ENCODE assay signal across 13 cellular contexts in the genomic region with DNA sequence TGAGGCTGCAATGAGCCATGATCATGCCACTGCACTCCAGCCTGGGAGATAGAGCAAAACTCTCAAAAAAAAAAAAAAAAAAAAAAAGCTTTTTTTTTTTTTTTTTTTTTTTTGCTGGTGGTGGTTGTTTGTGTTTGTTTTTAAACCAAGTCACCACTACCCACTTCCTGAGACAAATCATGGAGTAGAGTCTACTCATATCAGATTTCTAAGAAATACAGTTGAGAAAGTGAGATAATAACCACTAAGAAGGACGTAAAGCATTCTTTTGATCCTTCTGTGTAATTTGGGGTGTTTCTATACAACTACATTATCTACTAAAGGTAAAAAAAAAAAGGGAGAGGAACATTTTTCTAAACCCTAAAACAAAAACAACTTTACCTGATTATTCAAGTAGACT. TPM values are rescaled to one million over a fixed set of nuclear protein-coding genes. Genes with fewer than 3 reads are reported as not detected.
A peak's percentile ranks its signal among the peaks of the same experiment; 100 is the strongest.
DNase-seq lines count a peak whose midpoint lies in the region; ATAC-seq lines count a peak whose summit lies in the region.
"Had no signal": no experiment of that assay in that cellular context is flagged by ENCODE, and none has a peak within 500 bp of the region (broad histone marks: within the 10 kb centered on the region; RNA-seq: fewer than 3 reads in every experiment).

No MANE protein-coding gene starts in this region.

- H3K4me3 Mint-ChIP-seq in activated naive CD4-positive, alpha-beta T cell treated with anti-CD3 and anti-CD28 coated beads for 36 hours, result no peak overlapping the region
- H3K4me3 Mint-ChIP-seq in T-helper 17 cell, result peak overlapping the region; percentile 67
- peak overlapping the region; percentile 51 for H3K4me3 Mint-ChIP-seq in central memory CD8-positive, alpha-beta T cell
- H3K4me3 Mint-ChIP-seq in stimulated activated naive CD8-positive, alpha-beta T cell treated with anti-CD3 and anti-CD28 coated beads, Interleukin-15, amount 100 ng/mL, for 72 hours, result peak overlapping the region; percentile 29 to 32
- H3K4me3 Mint-ChIP-seq: memory B cell had no signal

- H3K9me3 ChIP-seq in T-helper 17 cell (ENCODE audit: control insufficient read depth, low read length, poor library complexity, severe bottlenecking), result no peaks in the 10 kb centered on the region

- no peak for DNase-seq in activated naive CD4-positive, alpha-beta T cell treated with anti-CD3 and anti-CD28 coated beads for 36 hours
- no peak for DNase-seq in activated naive CD4-positive, alpha-beta T cell treated with anti-CD3 and anti-CD28 coated beads, Interleukin-2, amount 50 U/mL, for 16 hours
- DNase-seq in T-helper 17 cell (no peak), kidney tubule cell (ENCODE audit: low spot score) (no peak), NCI-H774 (lab: John Stamatoyannopoulos, UW) (no peak)
- no peak for DNase-seq in central memory CD8-positive, alpha-beta T cell (ENCODE audit: low spot score in 2 of 2)
- no peak for DNase-seq in stimulated activated naive CD8-positive, alpha-beta T cell treated with anti-CD3 and anti-CD28 coated beads, Interleukin-15, amount 100 ng/mL, for 72 hours
- DNase-seq: H7; NCI-H1436; stimulated activated naive CD4-positive, alpha-beta T cell treated with Interleukin-2 at 50 U/mL for 16 hours; WERI-Rb-1 had no signal

- H3K27ac Mint-ChIP-seq in activated naive CD4-positive, alpha-beta T cell treated with anti-CD3 and anti-CD28 coated beads for 36 hours, result peak overlapping the region; percentile 24
- peak overlapping the region; percentile 96 for H3K27ac Mint-ChIP-seq in T-helper 17 cell
- H3K27ac Mint-ChIP-seq in central memory CD8-positive, alpha-beta T cell (ENCODE audit: low read depth), result peak overlapping the region; percentile 79
- peak overlapping the region; percentile 19 to 37 for H3K27ac Mint-ChIP-seq in stimulated activated naive CD8-positive, alpha-beta T cell treated with anti-CD3 and anti-CD28 coated beads, Interleukin-15, amount 100 ng/mL, for 72 hours
- H3K27ac Mint-ChIP-seq: memory B cell had no signal

- CTCF ChIA-PET in activated naive CD4-positive, alpha-beta T cell treated with anti-CD3 and anti-CD28 coated beads for 36 hours (lab: Charles Lee), result interaction anchor here (1.0 kb wide), 1 partner anchor 33 kb away, joined by 3 read pairs; no protein-coding TSS in a partner anchor

- H3K36me3 Mint-ChIP-seq in activated naive CD4-positive, alpha-beta T cell treated with anti-CD3 and anti-CD28 coated beads for 36 hours (ENCODE audit: low read depth), result no peaks in the 10 kb centered on the region
- no peaks in the 10 kb centered on the region for H3K36me3 Mint-ChIP-seq in T-helper 17 cell (ENCODE audit: low read depth)
- H3K36me3 Mint-ChIP-seq in central memory CD8-positive, alpha-beta T cell (ENCODE audit: insufficient read depth), result peaks cover 8% of the 10 kb centered on the region
- H3K36me3 Mint-ChIP-seq: memory B cell had no signal

- intact Hi-C loops in activated naive CD4-positive, alpha-beta T cell treated with anti-CD3 and anti-CD28 coated beads for 36 hours (cut with micrococcal nuclease), result loop anchor here (1.0 to 5.0 kb wide), 3 partner anchors 30 to 874 kb away; no protein-coding TSS in a partner anchor

- ATAC-seq in T-helper 17 cell (peak; percentile 98), GM21423 (IDR thresholded peaks at IDR 0.05; ENCODE audit: unreplicated experiment) (no peak)
- peak; percentile 97 for ATAC-seq in central memory CD8-positive, alpha-beta T cell (replicated peaks; ENCODE audit: extremely low read depth, poor library complexity, severe bottlenecking)
- peak; percentile 98 for ATAC-seq in stimulated activated naive CD8-positive, alpha-beta T cell treated with anti-CD3 and anti-CD28 coated beads, Interleukin-15, amount 100 ng/mL, for 72 hours

- peaks cover 29% of the 10 kb centered on the region for H3K4me1 Mint-ChIP-seq in activated naive CD4-positive, alpha-beta T cell treated with anti-CD3 and anti-CD28 coated beads for 36 hours (ENCODE audit: low read depth)
- peaks cover 29% of the 10 kb centered on the region for H3K4me1 Mint-ChIP-seq in T-helper 17 cell
- peaks cover 25% of the 10 kb centered on the region for H3K4me1 Mint-ChIP-seq in central memory CD8-positive, alpha-beta T cell
- H3K4me1 Mint-ChIP-seq in stimulated activated naive CD8-positive, alpha-beta T cell treated with anti-CD3 and anti-CD28 coated beads, Interleukin-15, amount 100 ng/mL, for 72 hours, result peaks cover 27% of the 10 kb centered on the region
- H3K4me1 Mint-ChIP-seq: memory B cell had no signal

- H3K9me3 Mint-ChIP-seq in activated naive CD4-positive, alpha-beta T cell treated with anti-CD3 and anti-CD28 coated beads for 36 hours, result no peaks in the 10 kb centered on the region
- H3K9me3 Mint-ChIP-seq in central memory CD8-positive, alpha-beta T cell, result no peaks in the 10 kb centered on the region
- no peaks in the 10 kb centered on the region for H3K9me3 Mint-ChIP-seq in stimulated activated naive CD8-positive, alpha-beta T cell treated with anti-CD3 and anti-CD28 coated beads, Interleukin-15, amount 100 ng/mL, for 72 hours

- no peaks in the 10 kb centered on the region for H3K27me3 Mint-ChIP-seq in activated naive CD4-positive, alpha-beta T cell treated with anti-CD3 and anti-CD28 coated beads for 36 hours (ENCODE audit: low read depth)
- H3K27me3 Mint-ChIP-seq in T-helper 17 cell, result no peaks in the 10 kb centered on the region
- no peaks in the 10 kb centered on the region for H3K27me3 Mint-ChIP-seq in central memory CD8-positive, alpha-beta T cell
- H3K27me3 Mint-ChIP-seq in stimulated activated naive CD8-positive, alpha-beta T cell treated with anti-CD3 and anti-CD28 coated beads, Interleukin-15, amount 100 ng/mL, for 72 hours, result no peaks in the 10 kb centered on the region

RNA-seq across cellular contexts. Expression of gene AXIN2, which starts 38.0 kb away (rescaled TPM):
- total RNA-seq in activated naive CD4-positive, alpha-beta T cell treated with anti-CD3 and anti-CD28 coated beads for 36 hours, result 1 to 10 TPM; 2.3 to 2.5 TPM
- 10 to 100 TPM; 28.4 to 31.6 TPM for total RNA-seq in T-helper 17 cell

Comparison
In these comparisons a context has a peak if more than half of its experiments do, and no peak if none do; other contexts are left out.
1. H3K27ac Mint-ChIP-seq: peak in every context shown above with its lines; median percentile 96 in T-helper 17 cell; 79 in central memory CD8-positive, alpha-beta T cell; 28 in stimulated activated naive CD8-positive, alpha-beta T cell treated with anti-CD3 and anti-CD28 coated beads, Interleukin-15, amount 100 ng/mL, for 72 hours; 24 in activated naive CD4-positive, alpha-beta T cell treated with anti-CD3 and anti-CD28 coated beads for 36 hours.
2. RNA of gene AXIN2, which starts 38.0 kb away (total RNA-seq): 28.4 to 31.6 TPM in T-helper 17 cell; 2.3 to 2.5 TPM in activated naive CD4-positive, alpha-beta T cell treated with anti-CD3 and anti-CD28 coated beads for 36 hours; every median in the first group is over 4 times any median in the second.